In the genomic region with DNA sequence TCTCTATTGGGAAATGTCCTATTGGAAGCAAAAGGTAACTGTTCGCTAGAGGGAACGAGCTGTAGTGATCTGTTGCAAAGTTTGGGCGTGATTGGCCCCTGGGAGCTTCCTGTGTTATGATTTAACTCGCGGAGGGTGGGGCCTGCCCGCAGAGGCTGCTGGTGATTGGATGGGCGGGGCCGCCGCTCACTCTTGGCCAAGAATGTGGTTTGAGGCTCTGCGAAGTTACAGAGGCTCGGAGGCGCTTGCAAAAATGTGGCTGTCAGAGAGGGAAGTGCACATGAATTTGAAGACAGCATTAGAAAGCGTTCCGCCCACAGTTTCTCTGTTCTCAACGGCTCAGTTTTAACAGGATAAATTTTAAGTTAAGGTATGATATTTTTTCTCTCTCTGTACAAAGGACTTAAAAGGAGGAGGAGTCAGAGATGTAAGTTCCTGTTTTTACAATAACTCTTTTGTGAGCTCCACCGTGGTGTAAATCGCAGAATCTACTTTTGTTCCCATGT, we compare ENCODE assay signal across 8 cellular contexts. TPM values are rescaled to one million over a fixed set of nuclear protein-coding genes. Genes with fewer than 3 reads are reported as not detected.
A peak's percentile ranks its signal among the peaks of the same experiment; 100 is the strongest.
DNase-seq lines count a peak whose midpoint lies in the region; ATAC-seq and TF ChIP-seq lines count a peak whose summit lies in the region.

No MANE protein-coding gene starts in this region.

- no peaks in the 10 kb centered on the region for H3K9me2 ChIP-seq in DOHH2 (replicated peaks; ENCODE audit: control insufficient read depth, low read length)

- no peak for TF ChIP-seq CTCF in DOHH2 (IDR thresholded peaks at IDR 0.05; ENCODE audit: low read depth, low read length, poor library complexity, severe bottlenecking)
- TF ChIP-seq CTCF in omental fat pad (IDR thresholded peaks at IDR 0.05), result no peak
- peak; percentile 47 for TF ChIP-seq CTCF in thoracic aorta (IDR thresholded peaks at IDR 0.05)

- H3K27ac ChIP-seq in DOHH2 (ENCODE audit: low read depth, low read length) (peak overlapping the region; percentile 61), thoracic aorta (peak overlapping the region; percentile 48 to 59)

- peak overlapping the region; percentile 58 for H3K4me2 ChIP-seq in DOHH2 (ENCODE audit: low read length)

- H3K4me3 ChIP-seq in DOHH2 (ENCODE audit: low read length), result peak overlapping the region; percentile 41
- H3K4me3 ChIP-seq in thoracic aorta, result peak overlapping the region; percentile 70

- H3K27me3 ChIP-seq in DOHH2 (ENCODE audit: control insufficient read depth, low read length) (no peaks in the 10 kb centered on the region), thoracic aorta (replicated peaks; ENCODE audit: insufficient read depth) (no peaks in the 10 kb centered on the region)

- H3K4me1 ChIP-seq in DOHH2 (ENCODE audit: control insufficient read depth, low read length), result peaks cover 28% of the 10 kb centered on the region
- peaks cover 6 to 14% of the 10 kb centered on the region in 2 donors for H3K4me1 ChIP-seq in thoracic aorta (ENCODE audit: control insufficient read depth in 1 of 2, low read depth in 2 of 2)

- peaks cover 42% of the 10 kb centered on the region for H3K79me2 ChIP-seq in DOHH2 (ENCODE audit: control insufficient read depth, low read length)

- H3F3A ChIP-seq in DOHH2 (ENCODE audit: control insufficient read depth, insufficient read depth), result peaks cover 31% of the 10 kb centered on the region

- no peaks in the 10 kb centered on the region for H4K20me1 ChIP-seq in DOHH2 (ENCODE audit: control insufficient read depth, insufficient read depth, low read depth, low read length)

- in situ Hi-C loops in KBM-7 (cut with MboI; ENCODE audit: low pct_unique_long_range_greater_than_20kb, low sequenced_read_pairs), result no loop called here

- H3K9me3 ChIP-seq in DOHH2 (ENCODE audit: control insufficient read depth, insufficient read depth, low read length) (no peaks in the 10 kb centered on the region), thoracic aorta (no peaks in the 10 kb centered on the region)

- ATAC-seq in GM21723 (IDR thresholded peaks at IDR 0.05; ENCODE audit: unreplicated experiment) (peak; percentile 97), omental fat pad (ENCODE audit: low FRiP score) (peak; percentile 100), thoracic aorta (ENCODE audit: insufficient number of reproducible peaks, low FRiP score, low read depth) (peak; percentile 97)

- H3K36me3 ChIP-seq in DOHH2 (ENCODE audit: control insufficient read depth, low read length) (peaks cover 74% of the 10 kb centered on the region), thoracic aorta (no peaks in the 10 kb centered on the region)

- DNase-seq in KBM-7 (peak; percentile 99), SK-N-DZ (ENCODE audit: low spot score) (peak; percentile 31), glomerular endothelial cell (ENCODE audit: extremely low read depth, low read depth, low spot score) (peak; percentile 72), omental fat pad (ENCODE audit: low spot score) (peak; percentile 93), thoracic aorta (ENCODE audit: low spot score) (peak; percentile 96)
- peak; percentile 97 for DNase-seq in activated naive CD4-positive, alpha-beta T cell treated with anti-CD3 and anti-CD28 coated beads, Interleukin-2, amount 50 U/mL, for 16 hours

RNA-seq across cellular contexts. Expression of a gene that starts 46.9 kb away (rescaled TPM):
- polyA plus RNA-seq in SK-N-DZ (2014; cell fraction: cytosol; rRNA removed), result 7.3 and 13.0 TPM in 2 replicates
- 16.1 and 24.3 TPM in 2 replicates for polyA plus RNA-seq in SK-N-DZ (2014; cell fraction: nucleus; rRNA removed)
- 3.8 and 8.1 TPM in 2 replicates for total RNA-seq in glomerular endothelial cell
- 10 to 100 TPM; 16.6 to 24.7 (median 17.8) TPM for total RNA-seq in omental fat pad
- total RNA-seq in thoracic aorta, result 10 to 100 TPM; 11.4 to 31.0 TPM

Comparison
In these comparisons a context has a peak if more than half of its experiments do, and no peak if none do; other contexts are left out.
1. Peak in every context shown above with its lines: DNase-seq, ATAC-seq, H3K4me3 ChIP-seq and H3K27ac ChIP-seq.
2. DNase-seq: peak in every context shown above with its lines; median percentile 99 in KBM-7; 97 in activated naive CD4-positive, alpha-beta T cell treated with anti-CD3 and anti-CD28 coated beads, Interleukin-2, amount 50 U/mL, for 16 hours; 96 in thoracic aorta; 93 in omental fat pad; 72 in glomerular endothelial cell; 31 in SK-N-DZ.